ENCODE assay signal across 8 cellular contexts in genomic region chr17:81923302-81924260, GRCh38. TPM values are rescaled to one million over a fixed set of nuclear protein-coding genes. Genes with fewer than 3 reads are reported as not detected.
A peak's percentile ranks its signal among the peaks of the same experiment; 100 is the strongest.
DNase-seq lines count a peak whose midpoint lies in the region; ATAC-seq and TF ChIP-seq lines count a peak whose summit lies in the region.

No MANE protein-coding gene starts in this region.

- CTCF ChIA-PET in Calu3 (lab: Charles Lee): interaction anchor here (1.1 kb wide), 1 partner anchor 114 kb away, joined by 3 read pairs; the partner anchor contains the start of gene DCXR

- peak; percentile 46 for ATAC-seq in left colon
- no peak for ATAC-seq in GM18867 (IDR thresholded peaks at IDR 0.05; ENCODE audit: unreplicated experiment)

- TF ChIP-seq CTCF in Calu3 (IDR thresholded peaks at IDR 0.05; ENCODE audit: unreplicated experiment): no peak

- H3K36me3 Mint-ChIP-seq in Calu3 (ENCODE audit: insufficient read depth, unreplicated experiment): peaks cover 67% of the 10 kb centered on the region

- H3K27ac Mint-ChIP-seq in Calu3 (ENCODE audit: unreplicated experiment): peak overlapping the region; percentile 65

- DNase-seq in Calu3 (peak; percentile 62), NCI-H2227 treated with DMSO at 0.1 percent for 48 hours (lab: John Stamatoyannopoulos, UW) (peak; percentile 29), left colon (peak; percentile 84 to 87), globus pallidus (ENCODE audit: low spot score) (no peak)
- DNase-seq in activated CD4-positive, CD25-positive, alpha-beta regulatory T cell treated with anti-CD3 and anti-CD28 coated beads, Interleukin-2, amount 50 U/mL, for 72 hours: no peak

- peak overlapping the region; percentile 66 for H3K4me3 Mint-ChIP-seq in Calu3 (ENCODE audit: low read depth, unreplicated experiment)

- intact Hi-C loops in Calu3 (cut with micrococcal nuclease; ENCODE audit: unreplicated experiment) (no loop called here), left colon (cut with DNase I, micrococcal nuclease) (no loop called here)

- no TSS peak for BruUV-seq in Calu3 (replicated peaks; lab: Mats Ljungman, UMichigan)

- no peaks in the 10 kb centered on the region for H3K27me3 Mint-ChIP-seq in Calu3 (ENCODE audit: unreplicated experiment)

- peaks cover 39% of the 10 kb centered on the region for H3K4me1 Mint-ChIP-seq in Calu3 (ENCODE audit: low read depth, unreplicated experiment)

- H3K27ac ChIP-seq in cingulate gyrus (ENCODE audit: low read depth, low read length): peak overlapping the region; percentile 60
- peak overlapping the region; percentile 33 for H3K27ac ChIP-seq in temporal lobe (ENCODE audit: low read depth, low read length)

- no peaks in the 10 kb centered on the region for H3K9me3 Mint-ChIP-seq in Calu3 (ENCODE audit: low read depth, unreplicated experiment)

RNA-seq across cellular contexts. Expression of gene MAFG, which starts 4.0 kb away (rescaled TPM):
- total RNA-seq in Calu3 (2022): 36.1 and 37.9 TPM in 2 replicates
- total RNA-seq in left colon: 10 to 100 TPM; 17.8 to 19.7 TPM
- 11.3 TPM for total RNA-seq in temporal lobe

RNA-seq across cellular contexts. Expression of gene SIRT7, which starts 5.6 kb away (rescaled TPM):
- total RNA-seq in Calu3 (2022): 50.3 and 56.0 TPM in 2 replicates
- total RNA-seq in left colon: 10 to 100 TPM; 63.2 to 67.5 TPM
- 8.6 TPM for total RNA-seq in temporal lobe

RNA-seq across cellular contexts. Expression of gene PCYT2, which starts 12.4 kb away (rescaled TPM):
- total RNA-seq in Calu3 (2022): 58.4 and 60.9 TPM in 2 replicates
- total RNA-seq in left colon: 10 to 100 TPM; 49.9 to 68.9 TPM
- 24.6 TPM for total RNA-seq in temporal lobe

RNA-seq across cellular contexts. Expression of gene PYCR1, which starts 13.5 kb away (rescaled TPM):
- total RNA-seq in Calu3 (2022): 102 and 105 TPM in 2 replicates
- 10 to 100 TPM; 40.2 to 55.6 TPM for total RNA-seq in left colon
- total RNA-seq in temporal lobe: 13.8 TPM

RNA-seq across cellular contexts. Expression of gene NPB, which starts 21.5 kb away (rescaled TPM):
- total RNA-seq in Calu3 (2022): 0.27 and 0.47 TPM in 2 replicates
- under 1 TPM in 1 of 2 donors, not detected in 1; 0.11 TPM for total RNA-seq in left colon
- 1.5 TPM for total RNA-seq in temporal lobe

Comparison
In these comparisons a context has a peak if more than half of its experiments do, and no peak if none do; other contexts are left out.
1. DNase-seq: peak in Calu3 (single experiment), NCI-H2227 treated with DMSO at 0.1 percent for 48 hours (single experiment) and left colon (2 of 2); none in globus pallidus (single experiment) and activated CD4-positive, CD25-positive, alpha-beta regulatory T cell treated with anti-CD3 and anti-CD28 coated beads, Interleukin-2, amount 50 U/mL, for 72 hours (single experiment).